In genomic region chr3:121595765-121596406, GRCh38 we compare ENCODE assay signal across 26 cellular contexts. TPM values are rescaled to one million over a fixed set of nuclear protein-coding genes. Genes with fewer than 3 reads are reported as not detected.
"Had no signal": no experiment of that assay in that cellular context is flagged by ENCODE, and none has a peak within 500 bp of the region (broad histone marks: within the 10 kb centered on the region; RNA-seq: fewer than 3 reads in every experiment).

No MANE protein-coding gene starts in this region.

- H3K27me3 ChIP-seq: adrenal gland, MG63, Peyer's patch had no signal

- DNase-seq: activated CD4-positive, alpha-beta T cell treated with anti-CD3 and anti-CD28 coated beads for 48 hours; activated CD4-positive, alpha-beta T cell treated with anti-CD3 and anti-CD28 coated beads, Interleukin-2, amount 50 U/mL, for 4 hours; activated CD8-positive, alpha-beta memory T cell treated with anti-CD3 and anti-CD28 coated beads, Interleukin-2, amount 50 U/mL, for 48 hours; activated CD8-positive, alpha-beta T cell treated with anti-CD3 and anti-CD28 coated beads, Interleukin-2, amount 10 ng/mL, durations not matched to agents 7 days and 5 days; activated naive CD4-positive, alpha-beta T cell treated with anti-CD3 and anti-CD28 coated beads, Interleukin-2, amount 50 U/mL, for 16 hours; activated naive CD8-positive, alpha-beta T cell treated with anti-CD3 and anti-CD28 coated beads, Interleukin-2, amount 10 ng/mL, durations not matched to agents 7 days and 5 days; activated T-cell treated with anti-CD3 and anti-CD28 coated beads, Interleukin-2, amount 50 U/mL, for 1 hour; adrenal gland; anterior cingulate cortex; MG63; MV-4-11; NCI-H1092 treated with DMSO at 0.1 percent for 48 hours; NCI-H1417 treated with DMSO at 0.1 percent for 48 hours; NCI-H1694; NCI-H2029; NCI-H2107; NCI-H2171 treated with DMSO at 0.1 percent for 48 hours; NCI-H226; NCI-H526 treated with DMSO at 0.1 percent for 48 hours; Peyer's patch; SHP77 treated with DMSO at 0.1 percent for 48 hours had no signal

- H3K4me3 Mint-ChIP-seq: activated CD8-positive, alpha-beta T cell treated with anti-CD3 and anti-CD28 coated beads, Interleukin-2, amount 10 ng/mL, durations not matched to agents 7 days and 5 days; activated naive CD8-positive, alpha-beta T cell treated with anti-CD3 and anti-CD28 coated beads, Interleukin-2, amount 10 ng/mL, durations not matched to agents 7 days and 5 days; T-helper 1 cell treated with Interleukin-12 subunit alpha and Interleukin-12 subunit beta and Interleukin-4 antibody, amounts not matched to agents 30 μg/mL and 1 μg/mL, for 36 hours had no signal

- H3K27ac ChIP-seq: adrenal gland, Peyer's patch, RWPE1 had no signal

- H3K4me3 ChIP-seq: adrenal gland, MG63, Peyer's patch had no signal

- H3K27ac Mint-ChIP-seq: activated CD8-positive, alpha-beta T cell treated with anti-CD3 and anti-CD28 coated beads, Interleukin-2, amount 10 ng/mL, durations not matched to agents 7 days and 5 days; activated naive CD8-positive, alpha-beta T cell treated with anti-CD3 and anti-CD28 coated beads, Interleukin-2, amount 10 ng/mL, durations not matched to agents 7 days and 5 days; T-helper 1 cell treated with Interleukin-12 subunit alpha and Interleukin-12 subunit beta and Interleukin-4 antibody, amounts not matched to agents 30 μg/mL and 1 μg/mL, for 36 hours had no signal

- H3K4me1 Mint-ChIP-seq: activated naive CD8-positive, alpha-beta T cell treated with anti-CD3 and anti-CD28 coated beads, Interleukin-2, amount 10 ng/mL, durations not matched to agents 7 days and 5 days had no signal

- H3K9me3 ChIP-seq: adrenal gland, MG63, Peyer's patch had no signal

- H3K36me3 ChIP-seq: adrenal gland, MG63, Peyer's patch had no signal

- H3K4me1 ChIP-seq: Peyer's patch had no signal

- H3K36me3 Mint-ChIP-seq: activated naive CD8-positive, alpha-beta T cell treated with anti-CD3 and anti-CD28 coated beads, Interleukin-2, amount 10 ng/mL, durations not matched to agents 7 days and 5 days had no signal

- H3K9me3 Mint-ChIP-seq: activated naive CD8-positive, alpha-beta T cell treated with anti-CD3 and anti-CD28 coated beads, Interleukin-2, amount 10 ng/mL, durations not matched to agents 7 days and 5 days; T-helper 1 cell treated with Interleukin-12 subunit alpha and Interleukin-12 subunit beta and Interleukin-4 antibody, amounts not matched to agents 30 μg/mL and 1 μg/mL, for 36 hours had no signal

- ATAC-seq: activated CD4-positive, CD25-positive, alpha-beta regulatory T cell treated with anti-CD3 and anti-CD28 coated beads, Interleukin-2, amount 50 U/mL, for 24 hours; activated CD8-positive, alpha-beta T cell treated with anti-CD3 and anti-CD28 coated beads, Interleukin-2, amount 10 ng/mL, durations not matched to agents 7 days and 5 days had no signal

RNA-seq across cellular contexts. Expression of gene FBXO40, which starts 2.7 kb away (rescaled TPM):
- total RNA-seq: activated CD8-positive, alpha-beta T cell treated with anti-CD3 and anti-CD28 coated beads, Interleukin-2, amount 10 ng/mL, durations not matched to agents 7 days and 5 days; activated naive CD8-positive, alpha-beta T cell treated with anti-CD3 and anti-CD28 coated beads, Interleukin-2, amount 10 ng/mL, durations not matched to agents 7 days and 5 days; NCI-H460; Peyer's patch had no signal

RNA-seq across cellular contexts. Expression of gene ARGFX, which starts 28.1 kb away (rescaled TPM):
- total RNA-seq: activated CD8-positive, alpha-beta T cell treated with anti-CD3 and anti-CD28 coated beads, Interleukin-2, amount 10 ng/mL, durations not matched to agents 7 days and 5 days; activated naive CD8-positive, alpha-beta T cell treated with anti-CD3 and anti-CD28 coated beads, Interleukin-2, amount 10 ng/mL, durations not matched to agents 7 days and 5 days; adrenal gland; NCI-H460; Peyer's patch; SK-MEL-5 had no signal
